ENCODE assay signal across 1 cellular context in the genomic region with DNA sequence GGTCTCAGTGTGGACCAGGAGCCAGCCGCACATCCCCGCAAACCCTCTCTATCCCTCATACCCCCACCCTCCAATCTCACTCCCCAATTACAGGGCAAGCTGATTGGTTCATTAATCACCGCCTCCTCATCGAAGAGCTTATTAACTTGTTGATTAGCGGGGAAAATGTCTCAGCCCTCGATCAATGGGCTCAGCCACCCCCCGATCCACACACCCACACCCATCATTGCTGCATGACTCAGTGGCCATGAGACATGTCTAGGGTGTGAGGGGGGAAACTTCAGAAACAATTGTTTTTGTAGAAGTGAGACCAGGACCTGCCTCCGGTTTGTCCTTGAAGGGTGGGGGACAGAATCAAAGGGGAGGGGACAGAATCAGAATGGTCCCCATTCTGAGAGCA.
TF ChIP-seq lines count a peak whose summit lies in the region.

No MANE protein-coding gene starts in this region.

TF ChIP-seq in K562, 482 proteins besides CTCF, POLR2A, EP300 and RAD21:
- TF ChIP-seq EGR1 (conservative IDR thresholded peaks at IDR 0.05) = peak; percentile 21; the same call in 1 of the 2 replicates
- TF ChIP-seq, protein P1, sequence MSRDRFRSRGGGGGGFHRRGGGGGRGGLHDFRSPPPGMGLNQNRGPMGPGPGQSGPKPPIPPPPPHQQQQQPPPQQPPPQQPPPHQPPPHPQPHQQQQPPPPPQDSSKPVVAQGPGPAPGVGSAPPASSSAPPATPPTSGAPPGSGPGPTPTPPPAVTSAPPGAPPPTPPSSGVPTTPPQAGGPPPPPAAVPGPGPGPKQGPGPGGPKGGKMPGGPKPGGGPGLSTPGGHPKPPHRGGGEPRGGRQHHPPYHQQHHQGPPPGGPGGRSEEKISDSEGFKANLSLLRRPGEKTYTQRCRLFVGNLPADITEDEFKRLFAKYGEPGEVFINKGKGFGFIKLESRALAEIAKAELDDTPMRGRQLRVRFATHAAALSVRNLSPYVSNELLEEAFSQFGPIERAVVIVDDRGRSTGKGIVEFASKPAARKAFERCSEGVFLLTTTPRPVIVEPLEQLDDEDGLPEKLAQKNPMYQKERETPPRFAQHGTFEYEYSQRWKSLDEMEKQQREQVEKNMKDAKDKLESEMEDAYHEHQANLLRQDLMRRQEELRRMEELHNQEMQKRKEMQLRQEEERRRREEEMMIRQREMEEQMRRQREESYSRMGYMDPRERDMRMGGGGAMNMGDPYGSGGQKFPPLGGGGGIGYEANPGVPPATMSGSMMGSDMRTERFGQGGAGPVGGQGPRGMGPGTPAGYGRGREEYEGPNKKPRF (IDR thresholded peaks at IDR 0.05; ENCODE audit: low read depth, low read length) = no peak
